14 cellular contexts compared by ENCODE assay signal in genomic region chr12:48782457-48783395, GRCh38. TPM values are rescaled to one million over a fixed set of nuclear protein-coding genes. Genes with fewer than 3 reads are reported as not detected.
"Had no signal": no experiment of that assay in that cellular context is flagged by ENCODE, and none has a peak within 500 bp of the region (broad histone marks: within the 10 kb centered on the region; RNA-seq: fewer than 3 reads in every experiment).

No MANE protein-coding gene starts in this region.

- H3K27me3 ChIP-seq: upper lobe of left lung had no signal

- H3K27ac ChIP-seq: lower lobe of right lung, upper lobe of left lung had no signal

- H3K4me3 ChIP-seq: lower lobe of right lung, upper lobe of left lung had no signal

- DNase-seq: activated CD4-positive, alpha-beta T cell treated with anti-CD3 and anti-CD28 coated beads for 36 hours; activated CD4-positive, alpha-beta T cell treated with anti-CD3 and anti-CD28 coated beads, Interleukin-2, amount 50 U/mL, for 48 hours; activated naive CD4-positive, alpha-beta T cell; activated naive CD8-positive, alpha-beta T cell treated with anti-CD3 and anti-CD28 coated beads for 36 hours; activated T-cell treated with anti-CD3 and anti-CD28 coated beads for 4 hours; amniotic stem cell; head of caudate nucleus; immature natural killer cell; lower lobe of right lung; nucleus accumbens; SW 1271; T-helper 2 cell had no signal

- H3K9me3 ChIP-seq: lower lobe of right lung, upper lobe of left lung had no signal

- ATAC-seq: activated CD4-positive, alpha-beta T cell treated with anti-CD3 and anti-CD28 coated beads for 36 hours; lower lobe of right lung; natural killer cell treated with Interleukin-12 subunit alpha and Interleukin-12 subunit beta and Interleukin-15 and Interleukin-18, amount 100 ng/mL, for 72 hours had no signal

RNA-seq across cellular contexts. Expression of gene ADCY6, which starts 6.2 kb away (rescaled TPM):
- polyA plus RNA-seq: immature natural killer cell had no signal
